In the genomic region with DNA sequence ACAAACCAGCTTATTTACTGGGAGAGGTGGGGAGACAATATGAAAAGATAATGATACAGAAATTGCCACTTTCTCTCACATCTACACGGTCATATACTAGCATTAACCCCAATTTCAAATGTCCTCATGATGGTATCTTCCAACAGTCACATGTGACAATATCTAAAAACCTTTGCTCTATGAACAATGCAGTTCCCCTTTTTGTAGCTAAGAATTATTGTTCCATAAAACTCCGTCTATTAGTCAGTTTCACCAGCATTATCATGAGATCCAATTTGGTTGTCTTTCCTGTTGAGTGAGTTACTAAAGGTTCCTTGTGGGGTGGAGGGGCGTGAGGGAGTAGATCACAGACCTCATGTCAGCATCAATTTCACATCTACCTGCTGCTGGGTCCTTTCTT, we compare ENCODE assay signal across 17 cellular contexts. TPM values are rescaled to one million over a fixed set of nuclear protein-coding genes. Genes with fewer than 3 reads are reported as not detected.
A peak's percentile ranks its signal among the peaks of the same experiment; 100 is the strongest.
DNase-seq lines count a peak whose midpoint lies in the region; ATAC-seq, FAIRE-seq and TF ChIP-seq lines count a peak whose summit lies in the region.
"Had no signal": no experiment of that assay in that cellular context is flagged by ENCODE, and none has a peak within 500 bp of the region (broad histone marks: within the 10 kb centered on the region; RNA-seq: fewer than 3 reads in every experiment).

No MANE protein-coding gene starts in this region.

- no peak for DNase-seq in CD4-positive, alpha-beta T cell
- no peak for DNase-seq in astrocyte (ENCODE audit: low read depth)
- no peak for DNase-seq in mucosa of descending colon
- DNase-seq in COR-L47 (lab: John Stamatoyannopoulos, UW) = no peak
- DNase-seq: activated gamma-delta T cell treated with Interleukin-2 at 50 U/mL for 16 hours; CD4-positive, CD25-positive, alpha-beta regulatory T cell; cerebellar nuclear complex; GF-D8; HFFc6; NCI-H1092 treated with DMSO at 0.1 percent for 48 hours; NCI-H524; stimulated activated CD4-positive, alpha-beta T cell treated with anti-CD3 and anti-CD28 coated beads, Interleukin-4, amount 100 ng/mL, for 4 hours; stomach had no signal

- peaks cover 12% of the 10 kb centered on the region for H4K20me1 ChIP-seq in astrocyte (ENCODE audit: insufficient read depth, low read length)

- no peak for FAIRE-seq in astrocyte (lab: Jason Lieb, UNC)
- FAIRE-seq: GM18507 had no signal

- H3K27ac Mint-ChIP-seq in CD4-positive, alpha-beta T cell = no peak overlapping the region
- H3K27ac Mint-ChIP-seq in astrocyte (ENCODE audit: unreplicated experiment) = no peak overlapping the region
- H3K27ac Mint-ChIP-seq: CD4-positive, CD25-positive, alpha-beta regulatory T cell; HFFc6 had no signal

- CTCF ChIA-PET in CD4-positive, alpha-beta T cell (lab: Charles Lee) = no interaction called here
- CTCF ChIA-PET in HEK293 (lab: Yijun Ruan, JAX) = interaction anchor here (0.7 to 1.9 kb wide), 5 partner anchors 10 to 238 kb away, joined by 3 to 9 read pairs (median 4); no protein-coding TSS in a partner anchor

- no peaks in the 10 kb centered on the region for H3K36me3 Mint-ChIP-seq in CD4-positive, alpha-beta T cell (ENCODE audit: low read depth)
- H3K36me3 Mint-ChIP-seq in astrocyte (ENCODE audit: low read depth, unreplicated experiment) = no peaks in the 10 kb centered on the region
- H3K36me3 Mint-ChIP-seq: CD4-positive, CD25-positive, alpha-beta regulatory T cell had no signal

- POLR2A ChIA-PET in CD4-positive, alpha-beta T cell (lab: Charles Lee) = interaction anchor here (0.7 to 1.1 kb wide), 3 partner anchors 10 to 217 kb away, joined by 3 read pairs; no protein-coding TSS in a partner anchor
- POLR2A ChIA-PET in HEK293 (lab: Yijun Ruan, JAX) = interaction anchor here (1.7 to 2.2 kb wide), 2 partner anchors 58 to 217 kb away, joined by 3 to 14 read pairs; no protein-coding TSS in a partner anchor

- H3K36me3 ChIP-seq in HEK293 (ENCODE audit: control insufficient read depth in 2 of 2, insufficient read depth in 1 of 2, low read length in 2 of 2) = peaks cover 0 to 10% of the 10 kb centered on the region in 2 experiments; a peak in 1 of 3 replicates
- H3K36me3 ChIP-seq in astrocyte (ENCODE audit: insufficient read depth, low read length) = no peaks in the 10 kb centered on the region
- H3K36me3 ChIP-seq in mucosa of descending colon (ENCODE audit: low read depth) = no peaks in the 10 kb centered on the region
- H3K36me3 ChIP-seq: stomach had no signal

- H3K27me3 Mint-ChIP-seq in CD4-positive, alpha-beta T cell = peaks cover 56% of the 10 kb centered on the region
- H3K27me3 Mint-ChIP-seq in astrocyte (ENCODE audit: low read depth, unreplicated experiment) = no peaks in the 10 kb centered on the region

- peaks cover 13% of the 10 kb centered on the region; the same call in 1 of the 2 replicates for H3K4me1 ChIP-seq in HEK293 (ENCODE audit: control insufficient read depth, insufficient read depth, low read length)
- H3K4me1 ChIP-seq in astrocyte (ENCODE audit: insufficient read depth, low read length) = peaks cover 9% of the 10 kb centered on the region
- H3K4me1 ChIP-seq in mucosa of descending colon (ENCODE audit: low read depth) = peaks cover 2% of the 10 kb centered on the region

- peak overlapping the region; percentile 97 for H3K4me2 ChIP-seq in astrocyte (ENCODE audit: low read length)

- peak overlapping the region; percentile 91 for H3K4me3 Mint-ChIP-seq in CD4-positive, alpha-beta T cell
- H3K4me3 Mint-ChIP-seq in astrocyte (ENCODE audit: unreplicated experiment) = peak overlapping the region; percentile 96
- H3K4me3 Mint-ChIP-seq: HFFc6 had no signal

- H2AFZ ChIP-seq in astrocyte (ENCODE audit: low read depth, low read length) = no peak overlapping the region

- ATAC-seq in CD4-positive, alpha-beta T cell (ENCODE audit: poor library complexity) = no peak
- ATAC-seq in mucosa of descending colon = peak; percentile 16
- no peak for ATAC-seq in HG02763 (IDR thresholded peaks at IDR 0.05; ENCODE audit: unreplicated experiment)
- no peak for ATAC-seq in GM21786 (IDR thresholded peaks at IDR 0.05; ENCODE audit: unreplicated experiment)

- intact Hi-C loops in CD4-positive, alpha-beta T cell (cut with DNase I, micrococcal nuclease) = no loop called here
- intact Hi-C loops in mucosa of descending colon (cut with DNase I, micrococcal nuclease) = no loop called here

- no peak for TF ChIP-seq CTCF in CD4-positive, alpha-beta T cell (IDR thresholded peaks at IDR 0.05)
- TF ChIP-seq CTCF in HEK293 (tag by site-specific recombination; IDR thresholded peaks at IDR 0.05) (no peak), astrocyte (IDR thresholded peaks at IDR 0.05; ENCODE audit: insufficient read depth, low read depth, low read length) (no peak), mucosa of descending colon (IDR thresholded peaks at IDR 0.05) (no peak)

- H3K4me3 ChIP-seq in HEK293 (ENCODE audit: low read depth, low read length) (no peak overlapping the region), astrocyte (ENCODE audit: insufficient read depth, low read depth, low read length) (peak overlapping the region; percentile 84), mucosa of descending colon (no peak overlapping the region)

- peaks cover 40% of the 10 kb centered on the region for H3K4me1 Mint-ChIP-seq in CD4-positive, alpha-beta T cell (ENCODE audit: low read depth)
- peaks cover 15% of the 10 kb centered on the region for H3K4me1 Mint-ChIP-seq in astrocyte (ENCODE audit: low read depth, unreplicated experiment)

- H3K9me3 Mint-ChIP-seq in CD4-positive, alpha-beta T cell = no peaks in the 10 kb centered on the region
- H3K9me3 Mint-ChIP-seq in astrocyte (ENCODE audit: unreplicated experiment) = no peaks in the 10 kb centered on the region
- H3K9me3 Mint-ChIP-seq: HFFc6 had no signal

- H3K27me3 ChIP-seq in CD4-positive, alpha-beta T cell (ENCODE audit: control insufficient read depth, insufficient read depth, low read length) = peaks cover 22% of the 10 kb centered on the region
- H3K27me3 ChIP-seq in astrocyte (ENCODE audit: insufficient read depth, low read length) = no peaks in the 10 kb centered on the region

- H3K9me3 ChIP-seq in CD4-positive, alpha-beta T cell (ENCODE audit: control insufficient read depth, low read length) = no peaks in the 10 kb centered on the region
- H3K9me3 ChIP-seq in HEK293 (ENCODE audit: control insufficient read depth, insufficient read depth, low read depth, low read length) (no peaks in the 10 kb centered on the region), astrocyte (ENCODE audit: insufficient read depth, low read depth, low read length) (no peaks in the 10 kb centered on the region), mucosa of descending colon (no peaks in the 10 kb centered on the region)
- H3K9me3 ChIP-seq: stomach had no signal

- no peak overlapping the region for H3K9ac ChIP-seq in astrocyte (ENCODE audit: low read length)

- H3K27ac ChIP-seq in CD4-positive, alpha-beta T cell (ENCODE audit: low read depth, low read length) = no peak overlapping the region
- H3K27ac ChIP-seq in HEK293 (ENCODE audit: extremely low read depth, low read depth, low read length) = no peak overlapping the region
- no peak overlapping the region for H3K27ac ChIP-seq in astrocyte (ENCODE audit: low read depth, low read length)
- H3K27ac ChIP-seq: stomach had no signal

- H3K79me2 ChIP-seq in astrocyte (ENCODE audit: insufficient read depth, low read length) = peaks cover 48% of the 10 kb centered on the region

TF ChIP-seq in HEK293, 187 proteins besides CTCF, POLR2A, EP300 and RAD21:
- peak; percentile 64 for TF ChIP-seq PRDM10 (tag by site-specific recombination; IDR thresholded peaks at IDR 0.05)
- TF ChIP-seq ZBTB6 (tag by site-specific recombination; IDR thresholded peaks at IDR 0.05) = no peak
- TF ChIP-seq ZNF544 (tag by site-specific recombination; IDR thresholded peaks at IDR 0.05) = no peak

RNA-seq across cellular contexts. Expression of gene TIAM1, which starts 1.7 kb away (rescaled TPM):
- 10 to 100 TPM; 39.6 to 39.8 TPM for total RNA-seq in CD4-positive, alpha-beta T cell
- total RNA-seq in astrocyte = 17.0 and 17.8 TPM in 2 replicates
- total RNA-seq in mucosa of descending colon = 10 to 100 TPM in 2 of 3 donors, 1 to 10 TPM in 1; 6.2 to 11.6 (median 10.4) TPM
